8 cellular contexts compared by ENCODE assay signal in the genomic region with DNA sequence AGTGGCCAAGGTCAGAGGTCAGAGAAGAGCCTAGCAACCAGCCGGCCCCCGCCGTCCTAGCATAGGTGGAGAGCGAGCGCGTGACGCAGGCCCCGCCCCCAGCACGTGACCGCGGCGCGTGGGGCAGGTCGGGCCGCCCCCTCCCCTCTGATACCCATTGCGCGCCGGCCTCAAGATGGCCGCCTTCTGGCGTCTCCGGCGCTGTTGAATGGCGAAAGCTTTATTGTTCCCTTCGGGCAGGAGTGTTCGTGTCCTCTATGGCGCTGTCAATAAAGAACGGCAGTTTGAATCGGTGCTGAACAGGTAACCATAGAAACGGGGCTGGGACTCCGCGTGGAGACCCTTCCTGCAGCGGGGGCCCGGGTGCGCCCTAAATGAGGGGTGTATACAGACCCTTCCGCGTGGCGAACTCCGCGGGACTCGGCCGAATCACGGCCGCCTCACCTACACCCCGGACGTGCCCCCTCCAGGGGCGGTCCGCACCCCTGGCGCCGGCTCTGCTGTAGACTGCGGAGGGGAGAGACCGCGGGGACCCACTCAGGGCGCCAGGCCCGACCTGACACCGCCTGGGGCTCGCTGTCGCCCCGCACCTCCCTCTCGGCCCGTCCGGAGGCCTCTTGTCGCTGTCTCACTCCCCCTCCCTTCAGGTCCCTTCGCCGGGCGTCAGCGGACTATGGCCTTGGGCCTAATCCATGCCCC. TPM values are rescaled to one million over a fixed set of nuclear protein-coding genes. Genes with fewer than 3 reads are reported as not detected.
DNase-seq lines count a peak whose midpoint lies in the region; TF ChIP-seq lines count a peak whose summit lies in the region.

A gene with protein sequence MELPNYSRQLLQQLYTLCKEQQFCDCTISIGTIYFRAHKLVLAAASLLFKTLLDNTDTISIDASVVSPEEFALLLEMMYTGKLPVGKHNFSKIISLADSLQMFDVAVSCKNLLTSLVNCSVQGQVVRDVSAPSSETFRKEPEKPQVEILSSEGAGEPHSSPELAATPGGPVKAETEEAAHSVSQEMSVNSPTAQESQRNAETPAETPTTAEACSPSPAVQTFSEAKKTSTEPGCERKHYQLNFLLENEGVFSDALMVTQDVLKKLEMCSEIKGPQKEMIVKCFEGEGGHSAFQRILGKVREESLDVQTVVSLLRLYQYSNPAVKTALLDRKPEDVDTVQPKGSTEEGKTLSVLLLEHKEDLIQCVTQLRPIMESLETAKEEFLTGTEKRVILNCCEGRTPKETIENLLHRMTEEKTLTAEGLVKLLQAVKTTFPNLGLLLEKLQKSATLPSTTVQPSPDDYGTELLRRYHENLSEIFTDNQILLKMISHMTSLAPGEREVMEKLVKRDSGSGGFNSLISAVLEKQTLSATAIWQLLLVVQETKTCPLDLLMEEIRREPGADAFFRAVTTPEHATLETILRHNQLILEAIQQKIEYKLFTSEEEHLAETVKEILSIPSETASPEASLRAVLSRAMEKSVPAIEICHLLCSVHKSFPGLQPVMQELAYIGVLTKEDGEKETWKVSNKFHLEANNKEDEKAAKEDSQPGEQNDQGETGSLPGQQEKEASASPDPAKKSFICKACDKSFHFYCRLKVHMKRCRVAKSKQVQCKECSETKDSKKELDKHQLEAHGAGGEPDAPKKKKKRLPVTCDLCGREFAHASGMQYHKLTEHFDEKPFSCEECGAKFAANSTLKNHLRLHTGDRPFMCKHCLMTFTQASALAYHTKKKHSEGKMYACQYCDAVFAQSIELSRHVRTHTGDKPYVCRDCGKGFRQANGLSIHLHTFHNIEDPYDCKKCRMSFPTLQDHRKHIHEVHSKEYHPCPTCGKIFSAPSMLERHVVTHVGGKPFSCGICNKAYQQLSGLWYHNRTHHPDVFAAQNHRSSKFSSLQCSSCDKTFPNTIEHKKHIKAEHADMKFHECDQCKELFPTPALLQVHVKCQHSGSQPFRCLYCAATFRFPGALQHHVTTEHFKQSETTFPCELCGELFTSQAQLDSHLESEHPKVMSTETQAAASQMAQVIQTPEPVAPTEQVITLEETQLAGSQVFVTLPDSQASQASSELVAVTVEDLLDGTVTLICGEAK (plus strand): TSS at position 150 of the 699 bp plus-strand sequence. CDS start 38,098 bp downstream, outside the sequence.

- H3K36me3 ChIP-seq in SK-N-SH (replicated peaks in 1 of 2; ENCODE audit: control insufficient read depth in 1 of 2, insufficient read depth in 2 of 2, low read length in 1 of 2): no peaks in the 10 kb centered on the region

- TF ChIP-seq EP300 in SK-N-SH (IDR thresholded peaks at IDR 0.05; ENCODE audit: borderline replicate concordance in 1 of 2, low read depth in 1 of 2, low read length in 1 of 2): peak in 1 of 2 experiments; percentile 48; a peak in 2 of 4 replicates

- no peaks in the 10 kb centered on the region for H3K27me3 ChIP-seq in SK-N-SH (ENCODE audit: insufficient read depth)

- peaks cover 26% of the 10 kb centered on the region for H3F3A ChIP-seq in SK-N-SH (replicated peaks; ENCODE audit: insufficient read depth)

- peak; percentile 33 for TF ChIP-seq POLR2A in NB4 (IDR thresholded peaks at IDR 0.05; ENCODE audit: extremely low read depth, insufficient read length)

- WGBS in SK-N-SH (ENCODE audit: low lambda C conversion rate): 2% methylated on average over 35 of the region's 66 CpGs

- no peaks in the 10 kb centered on the region for H3K27me3 Mint-ChIP-seq in HFFc6 (ENCODE audit: insufficient read depth)

- DNase-seq in GM04503 (ENCODE audit: low read depth) (peak; percentile 86), HFFc6 (peak; percentile 96), NB4 (ENCODE audit: low read depth) (peak; percentile 98), SK-N-SH (peak; percentile 98), globus pallidus (ENCODE audit: low spot score) (peak; percentile 97), nucleus accumbens (lab: John Stamatoyannopoulos, UW) (peak; percentile 47 to 97 (median 94)), superior temporal gyrus (ENCODE audit: extremely low spot score) (peak; percentile 97)
- DNase-seq in activated naive CD4-positive, alpha-beta T cell treated with anti-CD3 and anti-CD28 coated beads, Interleukin-2, amount 50 U/mL, for 16 hours: peak; percentile 97

- no peak for TF ChIP-seq CTCF in HFFc6 (IDR thresholded peaks at IDR 0.05)
- no peak for TF ChIP-seq CTCF in NB4 (IDR thresholded peaks at IDR 0.05; ENCODE audit: low read depth, low read length)
- no peak for TF ChIP-seq CTCF in SK-N-SH (IDR thresholded peaks at IDR 0.05)

- peaks cover 38% of the 10 kb centered on the region for H3K79me2 ChIP-seq in SK-N-SH (ENCODE audit: insufficient read depth)

- H3K4me3 Mint-ChIP-seq in HFFc6: peak within 1 kb of the TSS; percentile 92

- H2AFZ ChIP-seq in SK-N-SH (ENCODE audit: low read depth): peak within 1 kb of the TSS; percentile 90

- TF ChIP-seq RAD21 in SK-N-SH (IDR thresholded peaks at IDR 0.05; ENCODE audit: low read length): no peak

- H3K9me3 ChIP-seq in SK-N-SH: no peaks in the 10 kb centered on the region

- H3K9me2 ChIP-seq in SK-N-SH: no peaks in the 10 kb centered on the region

- peak within 1 kb of the TSS; percentile 84 for H3K4me2 ChIP-seq in SK-N-SH

- CTCF ChIA-PET in SK-N-SH (lab: Yijun Ruan, JAX): interaction anchor here (0.6 to 1.9 kb wide), 3 partner anchors 35 to 190 kb away, joined by 3 to 8 read pairs (median 6); no protein-coding TSS in a partner anchor

- peaks cover 7% of the 10 kb centered on the region for H3K36me3 Mint-ChIP-seq in HFFc6 (ENCODE audit: low read depth)

- H3K9me3 Mint-ChIP-seq in HFFc6: no peaks in the 10 kb centered on the region

- H4K20me1 ChIP-seq in SK-N-SH (ENCODE audit: insufficient read depth): no peaks in the 10 kb centered on the region

- peak within 1 kb of the TSS; percentile 86 for H3K9ac ChIP-seq in SK-N-SH

- peaks cover 5 to 48% of the 10 kb centered on the region in 2 experiments; a peak in 3 of 4 replicates for H3K4me1 ChIP-seq in SK-N-SH (ENCODE audit: control insufficient read depth in 1 of 2, insufficient read depth in 2 of 2, low read depth in 1 of 2, low read length in 1 of 2)

- peak within 1 kb of the TSS; percentile 83 to 96 for H3K27ac ChIP-seq in SK-N-SH (ENCODE audit: low read depth in 2 of 2, low read length in 1 of 2)

- peak within 1 kb of the TSS; percentile 86 for H3K27ac Mint-ChIP-seq in HFFc6

- H3K4me1 Mint-ChIP-seq in HFFc6 (ENCODE audit: low read depth): peaks cover 51% of the 10 kb centered on the region

- POLR2A ChIA-PET in SK-N-SH (lab: Yijun Ruan, JAX): interaction anchor here (0.7 kb wide), 1 partner anchor 113 kb away, joined by 3 read pairs; no protein-coding TSS in a partner anchor

- H3K4me3 ChIP-seq in NB4 (ENCODE audit: low read depth, low read length): peak within 1 kb of the TSS; percentile 89
- peak within 1 kb of the TSS; percentile 93 to 96 for H3K4me3 ChIP-seq in SK-N-SH (ENCODE audit: low read depth in 2 of 2, low read length in 1 of 2)

TF ChIP-seq in SK-N-SH, 30 proteins besides CTCF, POLR2A, EP300 and RAD21 (continues in another document):
- TF ChIP-seq FOXJ3 (CRISPR knock-in tag; IDR thresholded peaks at IDR 0.05) (peak; percentile 64; the same call in 1 of the 2 replicates), GABPA (IDR thresholded peaks at IDR 0.05; ENCODE audit: low read depth) (no peak), EZH2phosphoT487 (IDR thresholded peaks at IDR 0.05; ENCODE audit: borderline replicate concordance, low read depth) (no peak), TAF1 (IDR thresholded peaks at IDR 0.05; ENCODE audit: borderline replicate concordance, low read depth, low read length) (peak; percentile 73; the same call in 1 of the 2 replicates), RXRA (IDR thresholded peaks at IDR 0.05; ENCODE audit: borderline replicate concordance, low read depth) (no peak), NFIC (IDR thresholded peaks at IDR 0.05; ENCODE audit: borderline replicate concordance) (peak; percentile 26; the same call in 1 of the 2 replicates), FOSL2 (IDR thresholded peaks at IDR 0.05; ENCODE audit: borderline replicate concordance, low read depth) (no peak), TCF12 (IDR thresholded peaks at IDR 0.05) (peak; percentile 69; the same call in 1 of the 2 replicates), NRF1 (IDR thresholded peaks at IDR 0.05; ENCODE audit: low read depth, low read length) (no peak), POLR2AphosphoS5 (IDR thresholded peaks at IDR 0.05; ENCODE audit: low read depth, low read length) (peak; percentile 62; the same call in 1 of the 2 replicates)
- TF ChIP-seq, protein P1, sequence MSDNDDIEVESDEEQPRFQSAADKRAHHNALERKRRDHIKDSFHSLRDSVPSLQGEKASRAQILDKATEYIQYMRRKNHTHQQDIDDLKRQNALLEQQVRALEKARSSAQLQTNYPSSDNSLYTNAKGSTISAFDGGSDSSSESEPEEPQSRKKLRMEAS (IDR thresholded peaks at IDR 0.05; ENCODE audit: low read depth): peak; percentile 60
- TF ChIP-seq, protein P2, sequence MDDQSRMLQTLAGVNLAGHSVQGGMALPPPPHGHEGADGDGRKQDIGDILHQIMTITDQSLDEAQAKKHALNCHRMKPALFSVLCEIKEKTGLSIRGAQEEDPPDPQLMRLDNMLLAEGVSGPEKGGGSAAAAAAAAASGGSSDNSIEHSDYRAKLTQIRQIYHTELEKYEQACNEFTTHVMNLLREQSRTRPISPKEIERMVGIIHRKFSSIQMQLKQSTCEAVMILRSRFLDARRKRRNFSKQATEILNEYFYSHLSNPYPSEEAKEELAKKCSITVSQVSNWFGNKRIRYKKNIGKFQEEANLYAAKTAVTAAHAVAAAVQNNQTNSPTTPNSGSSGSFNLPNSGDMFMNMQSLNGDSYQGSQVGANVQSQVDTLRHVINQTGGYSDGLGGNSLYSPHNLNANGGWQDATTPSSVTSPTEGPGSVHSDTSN (IDR thresholded peaks at IDR 0.05): 0 out of 2 replicates have a peak, but pooled peaks have one; percentile 47

RNA-seq across cellular contexts. Expression of the gene that starts here (rescaled TPM):
- total RNA-seq in HFFc6 (2021; fragmentation: NEBNext Ultra II Directional; extraction: Animal tissue kit (Norgen Biotek cat#: 25700)): 10 to 100 TPM in 4 of 6 experiments, 1 to 10 TPM in 2; 8.8 to 12.2 (median 10.7) TPM
- 5.0 and 7.8 TPM in 2 replicates for polyA plus RNA-seq in SK-N-SH (2012; rRNA removed)
- 1.7 and 2.2 TPM in 2 replicates for polyA plus RNA-seq in SK-N-SH (2012; cell fraction: cytosol; rRNA removed)
- 40.6 and 45.3 TPM in 2 replicates for polyA plus RNA-seq in SK-N-SH (2012; cell fraction: nucleus; rRNA removed)

Comparison
In these comparisons a context has a peak if more than half of its experiments do, and no peak if none do; other contexts are left out.
1. Peak in every context shown above with its lines: DNase-seq, H3K4me3 ChIP-seq and H3K27ac ChIP-seq.